Comparison of ENCODE assay signal across 29 cellular contexts in genomic region chr7:90432752-90433151, GRCh38. TPM values are rescaled to one million over a fixed set of nuclear protein-coding genes. Genes with fewer than 3 reads are reported as not detected.
A peak's percentile ranks its signal among the peaks of the same experiment; 100 is the strongest.
DNase-seq lines count a peak whose midpoint lies in the region; ATAC-seq, FAIRE-seq and TF ChIP-seq lines count a peak whose summit lies in the region.
"Had no signal": no experiment of that assay in that cellular context is flagged by ENCODE, and none has a peak within 500 bp of the region (broad histone marks: within the 10 kb centered on the region; RNA-seq: fewer than 3 reads in every experiment).

No MANE protein-coding gene starts in this region.

- DNase-seq in NCI-H2171 treated with DMSO at 0.1 percent for 48 hours (lab: John Stamatoyannopoulos, UW) (peak; percentile 51), NCI-H2171 (lab: John Stamatoyannopoulos, UW) (no peak), HepG2 (ENCODE audit: low spot score) (no peak), right lobe of liver (no peak), islet precursor cell (peak; percentile 68), H4 (ENCODE audit: low spot score) (no peak), NCI-H1048 (lab: John Stamatoyannopoulos, UW) (no peak), HK-2 (ENCODE audit: unreplicated experiment) (no peak)
- DNase-seq: 8988T, ACHN, Calu3, DMS79 treated with DMSO at 0.1 percent for 48 hours, GF-D8, GOT3, KBM-7, MG63, NCI-H1417, NCI-H1694, NCI-H2081, NCI-H446 treated with DMSO at 0.1 percent for 48 hours, NCI-H526, NCI-H82, SK-N-SH, SW 1271 had no signal

- H3K79me2 ChIP-seq in HepG2 (ENCODE audit: insufficient read depth, low read length), result no peaks in the 10 kb centered on the region

- no peak overlapping the region for H3K9ac ChIP-seq in HepG2 (ENCODE audit: insufficient read depth, low read depth, low read length)
- H3K9ac ChIP-seq: SK-N-SH had no signal

- CTCF ChIA-PET in HepG2 (lab: Yijun Ruan, JAX; ENCODE audit: low intra/inter-chr PET ratio, low total read pairs), result no interaction called here

- H3K4me3 ChIP-seq in HepG2 (replicated peaks in 1 of 3; ENCODE audit: insufficient read depth in 1 of 3, low read depth in 2 of 3, low read length in 3 of 3) (no peak overlapping the region), right lobe of liver (no peak overlapping the region)
- H3K4me3 ChIP-seq: MG63 had no signal

- H3K27ac ChIP-seq in HepG2 (ENCODE audit: extremely low read length, insufficient read depth, low read length), result no peak overlapping the region
- H3K27ac ChIP-seq in right lobe of liver, result no peak overlapping the region

- BruUV-seq in HepG2 (replicated peaks; lab: Mats Ljungman, UMichigan), result no TSS peak

- POLR2A ChIA-PET in HepG2 (lab: Yijun Ruan, JAX), result no interaction called here

- H4K20me1 ChIP-seq in HepG2 (ENCODE audit: insufficient read depth, low read length), result no peaks in the 10 kb centered on the region

- ATAC-seq in HepG2 (peak; percentile 74), right lobe of liver (no peak)

- no peak overlapping the region for H2AFZ ChIP-seq in HepG2 (ENCODE audit: low read length)

- no peak overlapping the region for H3K4me2 ChIP-seq in HepG2 (ENCODE audit: low read depth, low read length)
- H3K4me2 ChIP-seq: SK-N-SH had no signal

- H3K4me1 ChIP-seq in HepG2 (ENCODE audit: insufficient read depth, low read length) (no peaks in the 10 kb centered on the region), right lobe of liver (no peaks in the 10 kb centered on the region)

- H3K9me3 ChIP-seq in HepG2 (ENCODE audit: low read length) (no peaks in the 10 kb centered on the region), right lobe of liver (no peaks in the 10 kb centered on the region)
- H3K9me3 ChIP-seq: MG63, SK-N-SH had no signal

- TF ChIP-seq CTCF in HepG2 (CRISPR knock-in tag; IDR thresholded peaks at IDR 0.05) (no peak), right lobe of liver (IDR thresholded peaks at IDR 0.05) (no peak)

- H3K36me3 ChIP-seq in HepG2 (replicated peaks in 1 of 2; ENCODE audit: control insufficient read depth in 1 of 2, insufficient read depth in 2 of 2, low read length in 2 of 2), result no peaks in the 10 kb centered on the region
- no peaks in the 10 kb centered on the region for H3K36me3 ChIP-seq in right lobe of liver
- H3K36me3 ChIP-seq: MG63 had no signal

- intact Hi-C loops in HepG2 (cut with micrococcal nuclease; ENCODE audit: unreplicated experiment), result no loop called here
- intact Hi-C loops in right lobe of liver (cut with DNase I), result no loop called here

- FAIRE-seq in HepG2 (lab: Jason Lieb, UNC), result no peak
- FAIRE-seq: GM12891, RCC 7860 had no signal

- in situ Hi-C loops in HepG2 (cut with HindIII; ENCODE audit: extremely low pct_ligation_motif_present, low pct_unique_long_range_greater_than_20kb), result no loop called here

- TF ChIP-seq RAD21 in HepG2 (CRISPR knock-in tag; IDR thresholded peaks at IDR 0.05), result no peak

- 0 out of 5 replicates have a peak, but pooled peaks cover 0 to 1% of the 10 kb centered on the region in 2 experiments for H3K27me3 ChIP-seq in HepG2 (ENCODE audit: control insufficient read depth in 1 of 2, insufficient read depth in 2 of 2, low read length in 2 of 2)
- H3K27me3 ChIP-seq in right lobe of liver, result no peaks in the 10 kb centered on the region
- H3K27me3 ChIP-seq: MG63 had no signal

- TF ChIP-seq EP300 in HepG2 (IDR thresholded peaks at IDR 0.05; ENCODE audit: low read depth in 2 of 2, low read length in 2 of 2) (no peak), HepG2 (CRISPR knock-in tag; IDR thresholded peaks at IDR 0.05; ENCODE audit: borderline replicate concordance) (no peak)

- 7% methylated on average over 3 of the region's 10 CpGs for WGBS in HepG2 (ENCODE audit: low lambda C conversion rate)
- WGBS in right lobe of liver (ENCODE audit: insufficient coverage, low coverage, low lambda C conversion rate, missing lambda C conversion rate), result 33% methylated on average over 3 of the region's 10 CpGs

- no peak for TF ChIP-seq POLR2A in HepG2 (IDR thresholded peaks at IDR 0.05; ENCODE audit: insufficient read depth in 1 of 2, low read depth in 2 of 2, low read length in 2 of 2)
- TF ChIP-seq POLR2A in right lobe of liver (IDR thresholded peaks at IDR 0.05), result no peak

TF ChIP-seq in HepG2, 621 proteins besides CTCF, POLR2A, EP300 and RAD21 (continues in another document):
- no peak for TF ChIP-seq ZNF235 (CRISPR knock-in tag; IDR thresholded peaks at IDR 0.05; ENCODE audit: borderline replicate concordance)
- no peak for TF ChIP-seq ZBTB33 (CRISPR knock-in tag; IDR thresholded peaks at IDR 0.05)
- no peak for TF ChIP-seq TARDBP (CRISPR knock-in tag; IDR thresholded peaks at IDR 0.05)
- TF ChIP-seq ZNF883 (CRISPR knock-in tag; IDR thresholded peaks at IDR 0.05; ENCODE audit: not compliant biosample characterization), result no peak
- no peak for TF ChIP-seq IRX3 (CRISPR knock-in tag; IDR thresholded peaks at IDR 0.05; ENCODE audit: borderline replicate concordance, low read depth)

RNA-seq across cellular contexts. Expression of gene CLDN12, which starts 29.5 kb away (rescaled TPM):
- total RNA-seq in HepG2 (2016; rRNA removed; fragmentation: Illumina TruSeq; extraction: Trizol), result 32.0 and 44.1 TPM in 2 replicates
- total RNA-seq in HepG2 (2016; cell fraction: cytosol; rRNA removed; fragmentation: Illumina TruSeq; extraction: Trizol; ENCODE audit: low read depth), result 4.9 and 5.3 TPM in 2 replicates
- total RNA-seq in HepG2 (2016; cell fraction: insoluble cytoplasmic fraction; rRNA removed; fragmentation: Illumina TruSeq; extraction: Trizol), result 29.0 and 43.4 TPM in 2 replicates
- total RNA-seq in HepG2 (2016; cell fraction: membrane; rRNA removed; fragmentation: Illumina TruSeq; extraction: Trizol), result 14.9 and 17.1 TPM in 2 replicates
- total RNA-seq in HepG2 (2016; cell fraction: nucleus; rRNA removed; fragmentation: Illumina TruSeq; extraction: Trizol), result 44.7 and 45.4 TPM in 2 replicates
- polyA plus RNA-seq in HepG2 (2011; rRNA removed), result 114 and 124 TPM in 2 replicates
- 115 and 125 TPM in 2 replicates for polyA plus RNA-seq in HepG2 (2011; cell fraction: cytosol; rRNA removed)
- 68.0 and 100 TPM in 2 replicates for polyA plus RNA-seq in HepG2 (2011; cell fraction: nucleus; rRNA removed)
- polyA plus RNA-seq in HepG2 (2012), result 47.5 and 62.4 TPM in 2 replicates
- 1.6 and 2.6 TPM in 2 replicates for polyA plus RNA-seq in HepG2 (2016; cell fraction: cytosol; fragmentation: Illumina TruSeq; extraction: Trizol; ENCODE audit: low read depth)
- 24.3 and 25.6 TPM in 2 replicates for polyA plus RNA-seq in HepG2 (2016; cell fraction: insoluble cytoplasmic fraction; fragmentation: Illumina TruSeq; extraction: Trizol; ENCODE audit: low read depth)
- polyA plus RNA-seq in HepG2 (2016; cell fraction: membrane; fragmentation: Illumina TruSeq; extraction: Trizol; ENCODE audit: low read depth), result 5.4 and 5.7 TPM in 2 replicates
- 51.7 and 54.3 TPM in 2 replicates for polyA plus RNA-seq in HepG2 (2016; cell fraction: nucleus; fragmentation: Illumina TruSeq; extraction: Trizol; ENCODE audit: insufficient read depth, low read depth)
- polyA minus RNA-seq in HepG2 (2011; rRNA and poly(A)+ RNA removed; ENCODE audit: low replicate concordance), result 196 and 646 TPM in 2 replicates
- 105 and 122 TPM in 2 replicates for polyA minus RNA-seq in HepG2 (2011; cell fraction: cytosol; rRNA and poly(A)+ RNA removed)
- 74.0 and 90.1 TPM in 2 replicates for polyA minus RNA-seq in HepG2 (2011; cell fraction: nucleus; rRNA and poly(A)+ RNA removed)
- 10 to 100 TPM; 33.5 to 62.9 (median 45.9) TPM for total RNA-seq in right lobe of liver
- total RNA-seq in H4 (2014; rRNA removed; shearing (Covaris generic)), result 31.2 and 40.5 TPM in 2 replicates

RNA-seq across cellular contexts. Expression of gene PTTG1IP2, which starts 36.7 kb away (rescaled TPM):
- not detected in 2 replicates for total RNA-seq in HepG2 (2016; rRNA removed; fragmentation: Illumina TruSeq; extraction: Trizol)
- not detected in 2 replicates for total RNA-seq in HepG2 (2016; cell fraction: cytosol; rRNA removed; fragmentation: Illumina TruSeq; extraction: Trizol; ENCODE audit: low read depth)
- total RNA-seq in HepG2 (2016; cell fraction: insoluble cytoplasmic fraction; rRNA removed; fragmentation: Illumina TruSeq; extraction: Trizol), result not detected in 2 replicates
- not detected in 2 replicates for total RNA-seq in HepG2 (2016; cell fraction: membrane; rRNA removed; fragmentation: Illumina TruSeq; extraction: Trizol)
- not detected in 2 replicates for total RNA-seq in HepG2 (2016; cell fraction: nucleus; rRNA removed; fragmentation: Illumina TruSeq; extraction: Trizol)
- not detected in 2 replicates for polyA plus RNA-seq in HepG2 (2011; rRNA removed)
- polyA plus RNA-seq in HepG2 (2011; cell fraction: cytosol; rRNA removed), result not detected in 2 replicates
- polyA plus RNA-seq in HepG2 (2011; cell fraction: nucleus; rRNA removed), result not detected in 2 replicates
- not detected in 2 replicates for polyA plus RNA-seq in HepG2 (2012)
- not detected in 2 replicates for polyA plus RNA-seq in HepG2 (2016; cell fraction: cytosol; fragmentation: Illumina TruSeq; extraction: Trizol; ENCODE audit: low read depth)
- not detected in 2 replicates for polyA plus RNA-seq in HepG2 (2016; cell fraction: insoluble cytoplasmic fraction; fragmentation: Illumina TruSeq; extraction: Trizol; ENCODE audit: low read depth)
- not detected in 2 replicates for polyA plus RNA-seq in HepG2 (2016; cell fraction: membrane; fragmentation: Illumina TruSeq; extraction: Trizol; ENCODE audit: low read depth)
- not detected in 2 replicates for polyA plus RNA-seq in HepG2 (2016; cell fraction: nucleus; fragmentation: Illumina TruSeq; extraction: Trizol; ENCODE audit: insufficient read depth, low read depth)
- polyA minus RNA-seq in HepG2 (2011; rRNA and poly(A)+ RNA removed; ENCODE audit: low replicate concordance), result not detected in 2 replicates
- polyA minus RNA-seq in HepG2 (2011; cell fraction: cytosol; rRNA and poly(A)+ RNA removed), result not detected in 2 replicates
- not detected in 2 replicates for polyA minus RNA-seq in HepG2 (2011; cell fraction: nucleus; rRNA and poly(A)+ RNA removed)
- not detected for total RNA-seq in right lobe of liver
- not detected in 2 replicates for total RNA-seq in H4 (2014; rRNA removed; shearing (Covaris generic))
- total RNA-seq: Calu3, HT1080, LHCN-M2 had no signal
- polyA plus RNA-seq: BJ, SK-N-SH had no signal

Comparison
In these comparisons a context has a peak if more than half of its experiments do, and no peak if none do; other contexts are left out.
1. DNase-seq: peak in NCI-H2171 treated with DMSO at 0.1 percent for 48 hours (single experiment) and islet precursor cell (single experiment); none in NCI-H2171 (single experiment), HepG2 (single experiment), right lobe of liver (0 of 3), H4 (single experiment), NCI-H1048 (single experiment) and HK-2 (single experiment).